ENCODE assay signal across 30 cellular contexts in genomic region chrX:42085836-42086235, GRCh38.
DNase-seq lines count a peak whose midpoint lies in the region; ATAC-seq, FAIRE-seq and TF ChIP-seq lines count a peak whose summit lies in the region.
"Had no signal": no experiment of that assay in that cellular context is flagged by ENCODE, and none has a peak within 500 bp of the region (broad histone marks: within the 10 kb centered on the region; RNA-seq: fewer than 3 reads in every experiment).

No MANE protein-coding gene starts in this region.

- peak; percentile 2 for DNase-seq in LHCN-M2 (ENCODE audit: low read depth)
- peak; percentile 39 for DNase-seq in astrocyte (ENCODE audit: low read depth)
- peak; percentile 15 for DNase-seq in iris pigment epithelial cell (ENCODE audit: low read depth)
- no peak for DNase-seq in NCI-H1436 treated with DMSO at 0.1 percent for 48 hours (lab: John Stamatoyannopoulos, UW)
- DNase-seq in SIG-M5 treated with dmso at 0.1 percent for 504 hours (lab: John Stamatoyannopoulos, UW; ENCODE audit: unreplicated experiment) = no peak
- DNase-seq in effector CD4-positive, alpha-beta T cell = no peak
- DNase-seq: activated CD4-positive, alpha-beta T cell treated with anti-CD3 and anti-CD28 coated beads, Interleukin-2, amount 50 U/mL, for 4 hours; activated gamma-delta T cell treated with Interleukin-2 at 50 U/mL for 16 hours; activated T-cell treated with anti-CD3 and anti-CD28 coated beads, Interleukin-2, amount 50 U/mL, for 48 hours; dermis blood vessel endothelial cell; DMS53; HCEC 1CT; hypothalamus; left lung; naive B cell; NCI-H2029 treated with DMSO at 0.1 percent for 48 hours; NCI-H524 treated with DMSO at 0.1 percent for 48 hours; SHP77; substantia nigra; trophoblast cell had no signal

- H3K4me1 ChIP-seq in astrocyte (ENCODE audit: insufficient read depth, low read length) = no peaks in the 10 kb centered on the region
- H3K4me1 ChIP-seq: BLaER1, gastroesophageal sphincter, left lung had no signal

- FAIRE-seq in astrocyte (lab: Jason Lieb, UNC) = peak; percentile 74
- FAIRE-seq: G401.6 had no signal

- no peaks in the 10 kb centered on the region for H4K20me1 ChIP-seq in astrocyte (ENCODE audit: insufficient read depth, low read length)
- H4K20me1 ChIP-seq: BLaER1 had no signal

- no peak overlapping the region for H3K27ac ChIP-seq in astrocyte (ENCODE audit: low read depth, low read length)
- H3K27ac ChIP-seq: BLaER1, gastroesophageal sphincter, left lung, neutrophil had no signal

- no peaks in the 10 kb centered on the region for H3K9me3 ChIP-seq in astrocyte (ENCODE audit: insufficient read depth, low read depth, low read length)
- H3K9me3 ChIP-seq: BLaER1, gastroesophageal sphincter, left lung, neutrophil had no signal

- peaks cover 6% of the 10 kb centered on the region for H3K4me1 Mint-ChIP-seq in astrocyte (ENCODE audit: low read depth, unreplicated experiment)
- H3K4me1 Mint-ChIP-seq: central memory CD8-positive, alpha-beta T cell; naive B cell; stimulated activated memory B cell treated with anti-CD40 and anti-IgM and Interleukin-4, amounts not matched to agents 10 μg/mL and 1 μg/mL and 100 μg/mL, for 72 hours had no signal

- no peak overlapping the region for H3K4me2 ChIP-seq in astrocyte (ENCODE audit: low read length)
- H3K4me2 ChIP-seq: BLaER1 had no signal

- H3K36me3 ChIP-seq in astrocyte (ENCODE audit: insufficient read depth, low read length) = no peaks in the 10 kb centered on the region
- H3K36me3 ChIP-seq: BLaER1, gastroesophageal sphincter, left lung, neutrophil had no signal

- no peak for ATAC-seq in HG03108 (IDR thresholded peaks at IDR 0.05; ENCODE audit: unreplicated experiment)
- ATAC-seq: activated CD4-positive, CD25-positive, alpha-beta regulatory T cell treated with anti-CD3 and anti-CD28 coated beads, Interleukin-2, amount 50 U/mL, for 24 hours; gastroesophageal sphincter; left lung; sciatic nerve; stimulated activated memory B cell treated with anti-CD40 and anti-IgM and Interleukin-4, amounts not matched to agents 10 μg/mL and 1 μg/mL and 100 μg/mL, for 72 hours had no signal

- no peak overlapping the region for H3K4me3 ChIP-seq in astrocyte (ENCODE audit: insufficient read depth, low read depth, low read length)
- H3K4me3 ChIP-seq: BLaER1, gastroesophageal sphincter, left lung had no signal

- no peaks in the 10 kb centered on the region for H3K36me3 Mint-ChIP-seq in astrocyte (ENCODE audit: low read depth, unreplicated experiment)
- H3K36me3 Mint-ChIP-seq: stimulated activated memory B cell treated with anti-CD40 and anti-IgM and Interleukin-4, amounts not matched to agents 10 μg/mL and 1 μg/mL and 100 μg/mL, for 72 hours had no signal

- no peak for TF ChIP-seq CTCF in astrocyte (IDR thresholded peaks at IDR 0.05; ENCODE audit: insufficient read depth, low read depth, low read length)

- H3K27ac Mint-ChIP-seq in astrocyte (ENCODE audit: unreplicated experiment) = no peak overlapping the region
- H3K27ac Mint-ChIP-seq: naive B cell; progenitor cell of endocrine pancreas; stimulated activated memory B cell treated with anti-CD40 and anti-IgM and Interleukin-4, amounts not matched to agents 10 μg/mL and 1 μg/mL and 100 μg/mL, for 72 hours had no signal

- H3K9ac ChIP-seq in astrocyte (ENCODE audit: low read length) = no peak overlapping the region
- H3K9ac ChIP-seq: BLaER1 had no signal

- no peaks in the 10 kb centered on the region for H3K79me2 ChIP-seq in astrocyte (ENCODE audit: insufficient read depth, low read length)

- no peak overlapping the region for H3K4me3 Mint-ChIP-seq in astrocyte (ENCODE audit: unreplicated experiment)
- H3K4me3 Mint-ChIP-seq: central memory CD8-positive, alpha-beta T cell; naive B cell; stimulated activated memory B cell treated with anti-CD40 and anti-IgM and Interleukin-4, amounts not matched to agents 10 μg/mL and 1 μg/mL and 100 μg/mL, for 72 hours had no signal

- H3K27me3 ChIP-seq in astrocyte (ENCODE audit: insufficient read depth, low read length) = no peaks in the 10 kb centered on the region
- H3K27me3 ChIP-seq: gastroesophageal sphincter, left lung, neutrophil had no signal

- no peaks in the 10 kb centered on the region for H3K27me3 Mint-ChIP-seq in astrocyte (ENCODE audit: low read depth, unreplicated experiment)
- H3K27me3 Mint-ChIP-seq: central memory CD8-positive, alpha-beta T cell; progenitor cell of endocrine pancreas; stimulated activated memory B cell treated with anti-CD40 and anti-IgM and Interleukin-4, amounts not matched to agents 10 μg/mL and 1 μg/mL and 100 μg/mL, for 72 hours had no signal

- H2AFZ ChIP-seq in astrocyte (ENCODE audit: low read depth, low read length) = no peak overlapping the region

- no peaks in the 10 kb centered on the region for H3K9me3 Mint-ChIP-seq in astrocyte (ENCODE audit: unreplicated experiment)
- H3K9me3 Mint-ChIP-seq: central memory CD8-positive, alpha-beta T cell; stimulated activated memory B cell treated with anti-CD40 and anti-IgM and Interleukin-4, amounts not matched to agents 10 μg/mL and 1 μg/mL and 100 μg/mL, for 72 hours had no signal

Comparison
In these comparisons a context has a peak if more than half of its experiments do, and no peak if none do; other contexts are left out.
1. DNase-seq: peak in LHCN-M2 (single experiment), astrocyte (single experiment) and iris pigment epithelial cell (single experiment); none in NCI-H1436 treated with DMSO at 0.1 percent for 48 hours (single experiment), SIG-M5 treated with dmso at 0.1 percent for 504 hours (single experiment) and effector CD4-positive, alpha-beta T cell (single experiment).